In the genomic region with DNA sequence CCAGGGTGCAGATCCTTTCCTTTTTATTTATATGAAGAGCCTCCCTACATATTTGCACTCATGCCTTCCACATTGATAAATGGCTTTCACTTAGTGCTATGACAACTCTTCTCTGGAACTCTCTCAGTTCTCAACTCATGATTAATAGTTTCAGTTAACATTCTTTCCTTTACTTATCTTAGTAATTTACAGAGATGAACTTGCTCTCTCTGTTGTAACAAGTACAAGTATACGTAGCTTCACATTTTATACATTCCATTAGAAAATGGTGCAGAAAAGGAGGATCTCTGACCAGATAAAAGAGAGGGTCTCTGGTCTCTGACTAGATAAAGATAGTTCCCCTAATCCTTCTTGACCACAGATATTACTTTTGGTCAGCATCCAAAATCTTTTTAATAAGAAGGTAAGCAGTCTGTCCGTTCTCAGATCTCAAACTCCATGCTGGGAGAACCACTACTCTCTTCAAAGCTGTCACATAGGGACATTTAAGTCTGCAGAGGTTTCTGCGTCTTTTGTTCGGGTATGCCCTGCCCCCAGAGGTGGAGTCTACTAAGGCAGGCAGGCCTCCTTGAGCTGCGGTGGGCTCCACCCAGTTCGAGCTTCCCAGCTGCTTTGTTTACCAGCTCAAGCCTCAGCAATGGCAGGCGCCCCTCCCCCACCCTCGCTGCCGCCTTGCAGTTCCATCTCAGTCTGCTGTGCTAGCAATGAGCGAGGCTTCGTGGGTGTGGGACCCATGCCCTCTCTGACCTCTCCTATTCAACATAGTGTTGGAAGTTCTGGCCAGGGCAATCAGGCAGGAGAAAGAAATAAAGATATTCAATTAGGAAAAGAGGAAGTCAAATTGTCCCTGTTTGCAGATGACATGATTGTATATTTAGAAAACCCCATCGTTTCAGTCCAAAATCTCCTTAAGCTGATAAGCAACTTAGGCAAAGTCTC, we compare ENCODE assay signal across 8 cellular contexts. TPM values are rescaled to one million over a fixed set of nuclear protein-coding genes. Genes with fewer than 3 reads are reported as not detected.
DNase-seq lines count a peak whose midpoint lies in the region; ATAC-seq and TF ChIP-seq lines count a peak whose summit lies in the region.
"Not testable (repeated sequence)": the region's sequence is repeated elsewhere in the genome, so short reads cannot be mapped to it uniquely, and the experiment has no call there.

No MANE protein-coding gene starts in this region.

- DNase-seq in A172 (ENCODE audit: low spot score) (peak; percentile 76), RPMI7951 (ENCODE audit: low read depth) (peak; percentile 71), right lobe of liver (peak; percentile 57 to 80 (median 72))
- DNase-seq in activated CD8-positive, alpha-beta memory T cell treated with anti-CD3 and anti-CD28 coated beads, Interleukin-2, amount 50 U/mL, for 48 hours: peak; percentile 81
- DNase-seq in effector memory CD4-positive, alpha-beta T cell: peak; percentile 38 to 60 (median 56)
- peak; percentile 33 to 51 for DNase-seq in stimulated activated CD4-positive, alpha-beta T cell treated with anti-CD3 and anti-CD28 coated beads, Interleukin-15, amount 100 ng/mL, for 1 hour (ENCODE audit: low read depth in 1 of 2, low spot score in 1 of 2)

- not testable (repeated sequence) for H3K27me3 ChIP-seq in effector memory CD4-positive, alpha-beta T cell (replicated peaks; ENCODE audit: control insufficient read depth, insufficient read depth, low read length, poor library complexity, severe bottlenecking); right lobe of liver

- 4% methylated on average over 12 of the region's 12 CpGs for WGBS in right lobe of liver (ENCODE audit: insufficient coverage, low coverage, low lambda C conversion rate, missing lambda C conversion rate)

- not testable (repeated sequence) for H3K36me3 ChIP-seq in effector memory CD4-positive, alpha-beta T cell (ENCODE audit: control insufficient read depth, insufficient read depth, low read length); right lobe of liver

- H3K9me3 ChIP-seq in effector memory CD4-positive, alpha-beta T cell (ENCODE audit: control insufficient read depth, low read length); right lobe of liver: not testable (repeated sequence)

- TF ChIP-seq POLR2A in right lobe of liver (IDR thresholded peaks at IDR 0.05): not testable (repeated sequence)

- ATAC-seq in GM19035 (IDR thresholded peaks at IDR 0.05; ENCODE audit: unreplicated experiment) (peak; percentile 43), HG03520 (IDR thresholded peaks at IDR 0.05; ENCODE audit: unreplicated experiment) (peak; percentile 31), right lobe of liver (peak in 3 of 4 donors; percentile 44 to 60 (median 52))

- intact Hi-C loops in right lobe of liver (cut with DNase I): not testable (repeated sequence)

- H3K4me1 ChIP-seq in effector memory CD4-positive, alpha-beta T cell (ENCODE audit: control insufficient read depth, insufficient read depth, low read length, poor library complexity, severe bottlenecking); right lobe of liver: not testable (repeated sequence)

- TF ChIP-seq CTCF in right lobe of liver (IDR thresholded peaks at IDR 0.05): peak in 2 of 4 donors; percentile 8 to 11

- H3K27ac ChIP-seq in effector memory CD4-positive, alpha-beta T cell (ENCODE audit: insufficient read depth, low read length, poor library complexity, severe bottlenecking): peak overlapping the region; percentile 11
- not testable (repeated sequence) for H3K27ac ChIP-seq in right lobe of liver

- peak overlapping the region; percentile 39 for H3K4me3 ChIP-seq in effector memory CD4-positive, alpha-beta T cell (ENCODE audit: insufficient read depth, low read depth, low read length, poor library complexity, severe bottlenecking)
- H3K4me3 ChIP-seq in right lobe of liver: peak overlapping the region in 1 of 3 donors; percentile 35

RNA-seq across cellular contexts. Expression of gene FAM3C, which starts 42.2 kb away (rescaled TPM):
- 67.1 and 75.2 TPM in 2 replicates for total RNA-seq in A172 (2014; rRNA removed; shearing (Covaris generic))
- total RNA-seq in RPMI7951 (2014; rRNA removed; shearing (Covaris generic)): 51.1 and 61.3 TPM in 2 replicates
- 10 to 100 TPM; 13.6 to 41.3 (median 31.8) TPM for total RNA-seq in right lobe of liver
